11 cellular contexts compared by ENCODE assay signal in the genomic region with DNA sequence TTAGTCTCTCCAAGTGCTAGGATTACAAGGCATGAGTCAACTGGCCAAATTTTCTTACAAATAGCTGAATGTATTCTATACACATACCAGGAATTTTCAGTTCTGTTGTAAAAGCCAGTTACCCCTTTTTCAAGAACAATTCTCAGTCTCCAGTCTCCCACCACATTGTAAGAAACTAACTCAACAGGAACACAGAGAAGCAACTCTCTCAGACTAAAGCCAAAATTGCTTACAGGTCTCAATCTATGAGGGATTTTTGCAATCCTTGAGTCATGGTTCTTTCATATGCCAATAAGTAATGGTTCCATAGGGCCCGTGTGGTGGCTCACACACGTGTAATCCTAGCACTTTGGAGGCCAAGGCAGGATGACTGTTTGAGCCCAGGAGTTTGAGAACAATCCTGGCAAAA. TPM values are rescaled to one million over a fixed set of nuclear protein-coding genes. Genes with fewer than 3 reads are reported as not detected.
A peak's percentile ranks its signal among the peaks of the same experiment; 100 is the strongest.
DNase-seq lines count a peak whose midpoint lies in the region; ATAC-seq and TF ChIP-seq lines count a peak whose summit lies in the region.
"Had no signal": no experiment of that assay in that cellular context is flagged by ENCODE, and none has a peak within 500 bp of the region (broad histone marks: within the 10 kb centered on the region; RNA-seq: fewer than 3 reads in every experiment).

No MANE protein-coding gene starts in this region.

- no peak overlapping the region for H3K4me3 Mint-ChIP-seq in activated T-cell treated with anti-CD3 and anti-CD28 coated beads, Interleukin-2, amount 50 U/mL, for 4 hours
- no peak overlapping the region for H3K4me3 Mint-ChIP-seq in activated naive CD8-positive, alpha-beta T cell treated with anti-CD3 and anti-CD28 coated beads, Interleukin-2, amount 10 ng/mL, durations not matched to agents 7 days and 5 days
- no peak overlapping the region for H3K4me3 Mint-ChIP-seq in stimulated activated naive B cell treated with anti-CD40 and anti-IgM and Interleukin-4, amounts not matched to agents 10 μg/mL and 1 μg/mL and 100 μg/mL, for 72 hours

- peaks cover 24% of the 10 kb centered on the region for H3K36me3 Mint-ChIP-seq in activated T-cell treated with anti-CD3 and anti-CD28 coated beads, Interleukin-2, amount 50 U/mL, for 4 hours (ENCODE audit: insufficient read depth)
- peaks cover 35% of the 10 kb centered on the region for H3K36me3 Mint-ChIP-seq in activated naive CD8-positive, alpha-beta T cell treated with anti-CD3 and anti-CD28 coated beads, Interleukin-2, amount 10 ng/mL, durations not matched to agents 7 days and 5 days
- peaks cover 19 to 42% of the 10 kb centered on the region in 2 donors for H3K36me3 Mint-ChIP-seq in stimulated activated naive B cell treated with anti-CD40 and anti-IgM and Interleukin-4, amounts not matched to agents 10 μg/mL and 1 μg/mL and 100 μg/mL, for 72 hours

- no peaks in the 10 kb centered on the region for H3K27me3 ChIP-seq in foreskin keratinocyte
- H3K27me3 ChIP-seq: pancreas had no signal

- H3K27ac ChIP-seq in foreskin keratinocyte = peak overlapping the region; percentile 79
- H3K27ac ChIP-seq: C4-2B, pancreas had no signal

- peaks cover 48% of the 10 kb centered on the region for H3K4me1 Mint-ChIP-seq in activated T-cell treated with anti-CD3 and anti-CD28 coated beads, Interleukin-2, amount 50 U/mL, for 4 hours (ENCODE audit: low read depth)
- peaks cover 25% of the 10 kb centered on the region for H3K4me1 Mint-ChIP-seq in activated naive CD8-positive, alpha-beta T cell treated with anti-CD3 and anti-CD28 coated beads, Interleukin-2, amount 10 ng/mL, durations not matched to agents 7 days and 5 days
- H3K4me1 Mint-ChIP-seq in stimulated activated naive B cell treated with anti-CD40 and anti-IgM and Interleukin-4, amounts not matched to agents 10 μg/mL and 1 μg/mL and 100 μg/mL, for 72 hours = peaks cover 19 to 36% of the 10 kb centered on the region in 2 donors

- H3K9me3 Mint-ChIP-seq in activated T-cell treated with anti-CD3 and anti-CD28 coated beads, Interleukin-2, amount 50 U/mL, for 4 hours = no peaks in the 10 kb centered on the region
- no peaks in the 10 kb centered on the region for H3K9me3 Mint-ChIP-seq in activated naive CD8-positive, alpha-beta T cell treated with anti-CD3 and anti-CD28 coated beads, Interleukin-2, amount 10 ng/mL, durations not matched to agents 7 days and 5 days
- no peaks in the 10 kb centered on the region for H3K9me3 Mint-ChIP-seq in stimulated activated naive B cell treated with anti-CD40 and anti-IgM and Interleukin-4, amounts not matched to agents 10 μg/mL and 1 μg/mL and 100 μg/mL, for 72 hours

- H3K4me1 ChIP-seq in foreskin keratinocyte = peaks cover 19% of the 10 kb centered on the region

- H3K27ac Mint-ChIP-seq in activated naive CD8-positive, alpha-beta T cell treated with anti-CD3 and anti-CD28 coated beads, Interleukin-2, amount 10 ng/mL, durations not matched to agents 7 days and 5 days = peak overlapping the region; percentile 70
- peak overlapping the region; percentile 69 for H3K27ac Mint-ChIP-seq in stimulated activated naive B cell treated with anti-CD40 and anti-IgM and Interleukin-4, amounts not matched to agents 10 μg/mL and 1 μg/mL and 100 μg/mL, for 72 hours

- DNase-seq in activated T-cell treated with anti-CD3 and anti-CD28 coated beads, Interleukin-2, amount 50 U/mL, for 4 hours = no peak
- no peak for DNase-seq in activated T-cell treated with anti-CD3 and anti-CD28 coated beads for 4 hours
- DNase-seq in activated naive CD8-positive, alpha-beta T cell treated with anti-CD3 and anti-CD28 coated beads, Interleukin-2, amount 10 ng/mL, durations not matched to agents 7 days and 5 days = no peak
- peak; percentile 61 to 84 for DNase-seq in foreskin keratinocyte
- DNase-seq in stimulated activated naive B cell treated with anti-CD40 and anti-IgM and Interleukin-4, amounts not matched to agents 10 μg/mL and 1 μg/mL and 100 μg/mL, for 72 hours = no peak
- DNase-seq in cortex of kidney (lab: John Stamatoyannopoulos, UW) = no peak
- DNase-seq: activated naive CD4-positive, alpha-beta T cell; pancreas had no signal

- TF ChIP-seq CTCF in foreskin keratinocyte (conservative IDR thresholded peaks at IDR 0.05) = no peak

- no peaks in the 10 kb centered on the region for H3K27me3 Mint-ChIP-seq in activated T-cell treated with anti-CD3 and anti-CD28 coated beads, Interleukin-2, amount 50 U/mL, for 4 hours (ENCODE audit: low read depth)
- no peaks in the 10 kb centered on the region for H3K27me3 Mint-ChIP-seq in activated naive CD8-positive, alpha-beta T cell treated with anti-CD3 and anti-CD28 coated beads, Interleukin-2, amount 10 ng/mL, durations not matched to agents 7 days and 5 days
- H3K27me3 Mint-ChIP-seq in stimulated activated naive B cell treated with anti-CD40 and anti-IgM and Interleukin-4, amounts not matched to agents 10 μg/mL and 1 μg/mL and 100 μg/mL, for 72 hours = no peaks in the 10 kb centered on the region

- ATAC-seq in activated T-cell treated with anti-CD3 and anti-CD28 coated beads, Interleukin-2, amount 50 U/mL, for 4 hours = peak; percentile 71 to 77
- no peak for ATAC-seq in activated naive CD8-positive, alpha-beta T cell treated with anti-CD3 and anti-CD28 coated beads, Interleukin-2, amount 10 ng/mL, durations not matched to agents 7 days and 5 days (ENCODE audit: low read depth)
- ATAC-seq in foreskin keratinocyte = peak; percentile 71
- ATAC-seq in stimulated activated naive B cell treated with anti-CD40 and anti-IgM and Interleukin-4, amounts not matched to agents 10 μg/mL and 1 μg/mL and 100 μg/mL, for 72 hours (replicated peaks) = no peak
- ATAC-seq in HG03439 (IDR thresholded peaks at IDR 0.05; ENCODE audit: unreplicated experiment) = no peak
- no peak for ATAC-seq in GM19351 (IDR thresholded peaks at IDR 0.05; ENCODE audit: unreplicated experiment)

- POLR2A ChIA-PET in activated naive CD8-positive, alpha-beta T cell treated with anti-CD3 and anti-CD28 coated beads, Interleukin-2, amount 10 ng/mL, durations not matched to agents 7 days and 5 days (lab: Charles Lee) = interaction anchor here (1.1 kb wide), 1 partner anchor 9 kb away, joined by 4 read pairs; a partner anchor contains a TSS

RNA-seq across cellular contexts. Expression of a gene that starts 8.5 kb away (rescaled TPM):
- total RNA-seq in activated T-cell treated with anti-CD3 and anti-CD28 coated beads, Interleukin-2, amount 50 U/mL, for 4 hours = 10 to 100 TPM; 39.9 to 45.9 (median 45.8) TPM
- 10 to 100 TPM; 68.4 to 72.0 TPM for total RNA-seq in activated naive CD8-positive, alpha-beta T cell treated with anti-CD3 and anti-CD28 coated beads, Interleukin-2, amount 10 ng/mL, durations not matched to agents 7 days and 5 days
- total RNA-seq in foreskin keratinocyte = 58.5 and 62.4 TPM in 2 replicates
- polyA plus RNA-seq in foreskin keratinocyte = 59.0 and 65.4 TPM in 2 replicates

RNA-seq across cellular contexts. Expression of a gene that starts 22.8 kb away (rescaled TPM):
- 10 to 100 TPM; 21.3 to 24.3 (median 22.0) TPM for total RNA-seq in activated T-cell treated with anti-CD3 and anti-CD28 coated beads, Interleukin-2, amount 50 U/mL, for 4 hours
- 10 to 100 TPM; 46.9 to 48.7 TPM for total RNA-seq in activated naive CD8-positive, alpha-beta T cell treated with anti-CD3 and anti-CD28 coated beads, Interleukin-2, amount 10 ng/mL, durations not matched to agents 7 days and 5 days
- 18.6 and 20.9 TPM in 2 replicates for total RNA-seq in foreskin keratinocyte
- polyA plus RNA-seq in foreskin keratinocyte = 12.5 and 14.4 TPM in 2 replicates

RNA-seq across cellular contexts. Expression of a gene that starts 45.8 kb away (rescaled TPM):
- total RNA-seq in activated T-cell treated with anti-CD3 and anti-CD28 coated beads, Interleukin-2, amount 50 U/mL, for 4 hours = 10 to 100 TPM; 11.0 to 15.0 (median 12.3) TPM
- 10 to 100 TPM; 15.6 to 16.2 TPM for total RNA-seq in activated naive CD8-positive, alpha-beta T cell treated with anti-CD3 and anti-CD28 coated beads, Interleukin-2, amount 10 ng/mL, durations not matched to agents 7 days and 5 days
- 0.78 and 0.99 TPM in 2 replicates for total RNA-seq in foreskin keratinocyte
- 0.42 and 0.46 TPM in 2 replicates for polyA plus RNA-seq in foreskin keratinocyte

Comparison
In these comparisons a context has a peak if more than half of its experiments do, and no peak if none do; other contexts are left out.
1. ATAC-seq: peak in activated T-cell treated with anti-CD3 and anti-CD28 coated beads, Interleukin-2, amount 50 U/mL, for 4 hours (2 of 2) and foreskin keratinocyte (single experiment); none in activated naive CD8-positive, alpha-beta T cell treated with anti-CD3 and anti-CD28 coated beads, Interleukin-2, amount 10 ng/mL, durations not matched to agents 7 days and 5 days (single experiment), stimulated activated naive B cell treated with anti-CD40 and anti-IgM and Interleukin-4, amounts not matched to agents 10 μg/mL and 1 μg/mL and 100 μg/mL, for 72 hours (0 of 2), HG03439 (single experiment) and GM19351 (single experiment).
2. DNase-seq: peak in foreskin keratinocyte (2 of 2); none in activated T-cell treated with anti-CD3 and anti-CD28 coated beads, Interleukin-2, amount 50 U/mL, for 4 hours (single experiment), activated T-cell treated with anti-CD3 and anti-CD28 coated beads for 4 hours (single experiment), activated naive CD8-positive, alpha-beta T cell treated with anti-CD3 and anti-CD28 coated beads, Interleukin-2, amount 10 ng/mL, durations not matched to agents 7 days and 5 days (single experiment), stimulated activated naive B cell treated with anti-CD40 and anti-IgM and Interleukin-4, amounts not matched to agents 10 μg/mL and 1 μg/mL and 100 μg/mL, for 72 hours (single experiment) and cortex of kidney (single experiment).